In the genomic region with DNA sequence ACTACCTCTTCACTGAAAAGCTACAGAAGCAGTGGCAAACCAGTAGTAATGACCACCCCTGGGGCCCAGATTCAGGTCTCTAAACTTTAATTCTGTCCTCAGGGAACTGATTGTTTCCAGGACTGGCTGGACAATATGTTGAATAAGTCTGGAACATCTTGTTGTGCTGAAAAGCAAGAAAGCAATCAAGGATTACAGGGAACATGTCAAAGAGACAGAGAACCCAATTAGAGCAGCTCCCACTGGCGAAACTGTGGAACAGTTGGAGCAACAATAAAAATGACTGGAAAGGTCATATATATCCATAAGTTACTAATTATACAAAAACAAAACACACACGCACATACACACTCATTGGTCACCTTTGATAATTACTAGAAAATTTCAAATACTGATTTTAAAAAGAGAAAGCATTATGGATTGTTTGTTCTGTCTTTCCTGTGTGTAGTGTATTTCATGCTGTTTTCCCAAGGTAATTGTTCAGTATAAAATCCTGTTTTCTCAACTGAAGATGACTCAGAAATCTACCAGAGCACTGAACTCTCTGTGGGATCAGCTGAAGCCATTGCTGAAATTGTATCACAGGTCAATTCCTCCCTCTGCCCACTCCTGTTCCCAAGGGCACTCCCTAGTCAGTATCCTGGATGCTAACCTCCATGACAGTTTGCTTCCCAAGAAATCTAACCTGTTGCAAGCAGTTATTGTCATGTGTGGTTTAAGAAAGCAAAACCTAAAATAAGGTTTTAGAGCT, we compare ENCODE assay signal across 2 cellular contexts.
TF ChIP-seq lines count a peak whose summit lies in the region.

No MANE protein-coding gene starts in this region.

TF ChIP-seq in A549, 52 proteins besides CTCF, POLR2A, EP300 and RAD21:
- TF ChIP-seq MYC (IDR thresholded peaks at IDR 0.05; ENCODE audit: borderline replicate concordance, low read length) (no peak), CHD4 (IDR thresholded peaks at IDR 0.05; ENCODE audit: borderline replicate concordance) (no peak), RARB (CRISPR knock-in tag; IDR thresholded peaks at IDR 0.05) (no peak), JUNB (IDR thresholded peaks at IDR 0.05) (no peak), RFX5 (IDR thresholded peaks at IDR 0.05) (no peak), NFE2L2 (conservative IDR thresholded peaks at IDR 0.05; ENCODE audit: low read length) (no peak), HOXA7 (CRISPR knock-in tag; IDR thresholded peaks at IDR 0.05) (no peak), RCOR1 (IDR thresholded peaks at IDR 0.05; ENCODE audit: low read depth, low read length) (no peak)

TF ChIP-seq in endothelial cell of umbilical vein, 7 proteins besides CTCF, POLR2A, EP300 and RAD21:
- TF ChIP-seq MYC (IDR thresholded peaks at IDR 0.05; ENCODE audit: low read depth, low read length) (no peak), FOS (IDR thresholded peaks at IDR 0.05; ENCODE audit: borderline replicate concordance, insufficient read depth, low read length) (peak; percentile 0)
